In genomic region chr4:76779740-76780459, GRCh38 we compare ENCODE assay signal across 1 cellular context.
TF ChIP-seq lines count a peak whose summit lies in the region.

No MANE protein-coding gene starts in this region.

TF ChIP-seq in endothelial cell of umbilical vein, 7 proteins besides CTCF, POLR2A, EP300 and RAD21:
- TF ChIP-seq MYC (IDR thresholded peaks at IDR 0.05; ENCODE audit: low read depth, low read length), result no peak
- TF ChIP-seq EZH2 (IDR thresholded peaks at IDR 0.05; ENCODE audit: borderline replicate concordance, low read depth, low read length, severe bottlenecking), result no peak
- no peak for TF ChIP-seq JUN (IDR thresholded peaks at IDR 0.05; ENCODE audit: borderline replicate concordance, insufficient read depth, insufficient read length, low read depth)
- no peak for TF ChIP-seq POLR2AphosphoS5 (IDR thresholded peaks at IDR 0.05; ENCODE audit: insufficient read depth, low read depth, low read length)
- no peak for TF ChIP-seq GATA2 (IDR thresholded peaks at IDR 0.05; ENCODE audit: insufficient read depth, insufficient read length, low read depth, low read length)
- TF ChIP-seq FOS (IDR thresholded peaks at IDR 0.05; ENCODE audit: borderline replicate concordance, insufficient read depth, low read length), result no peak
- TF ChIP-seq MAX (IDR thresholded peaks at IDR 0.05; ENCODE audit: insufficient read depth, insufficient read length), result no peak
TF ChIP-seq in endothelial cell of umbilical vein: peak in this region for 0.
